In genomic region chr16:21194771-21195301, GRCh38 we compare ENCODE assay signal across 1 cellular context.
TF ChIP-seq lines count a peak whose summit lies in the region.

No MANE protein-coding gene starts in this region.

TF ChIP-seq in HepG2, 621 proteins besides CTCF, POLR2A, EP300 and RAD21:
- no peak for TF ChIP-seq NCOA1 (CRISPR knock-in tag; IDR thresholded peaks at IDR 0.05)
- TF ChIP-seq ZNF143 (CRISPR knock-in tag; IDR thresholded peaks at IDR 0.05) = no peak
- no peak for TF ChIP-seq PRMT3 (CRISPR knock-in tag; IDR thresholded peaks at IDR 0.05; ENCODE audit: borderline replicate concordance, low read depth)
- TF ChIP-seq XRCC5 (optimal IDR thresholded peaks at IDR 0.05; ENCODE audit: low read length) = peak; percentile 16
- no peak for TF ChIP-seq GTF3A (CRISPR knock-in tag; conservative IDR thresholded peaks at IDR 0.05)
TF ChIP-seq in HepG2: peak in this region for 1.
